In genomic region chr11:82988936-82989627, GRCh38 we compare ENCODE assay signal across 15 cellular contexts.
DNase-seq lines count a peak whose midpoint lies in the region; ATAC-seq and TF ChIP-seq lines count a peak whose summit lies in the region.
"Had no signal": no experiment of that assay in that cellular context is flagged by ENCODE, and none has a peak within 500 bp of the region (broad histone marks: within the 10 kb centered on the region; RNA-seq: fewer than 3 reads in every experiment).

No MANE protein-coding gene starts in this region.

- CTCF ChIA-PET in Caco-2 (lab: Charles Lee), result interaction anchor here (0.6 kb wide), 1 partner anchor 94 kb away, joined by 6 read pairs; no protein-coding TSS in a partner anchor
- CTCF ChIA-PET in activated naive CD4-positive, alpha-beta T cell treated with anti-CD3 and anti-CD28 coated beads, Interleukin-2, amount 10 ng/mL, durations not matched to agents 7 days and 5 days (lab: Charles Lee), result interaction anchor here (0.7 to 1.0 kb wide), 3 partner anchors 54 to 319 kb away, joined by 3 to 5 read pairs (median 3); no protein-coding TSS in a partner anchor

- H3K27ac ChIP-seq in ectodermal cell (ENCODE audit: insufficient read depth, low read depth, low read length, poor library complexity, severe bottlenecking), result peak overlapping the region; percentile 76

- H3K36me3 ChIP-seq in Caco-2 (ENCODE audit: control insufficient read depth, insufficient read depth, low read length) (no peaks in the 10 kb centered on the region), ectodermal cell (ENCODE audit: control insufficient read depth, insufficient read depth, low read length) (no peaks in the 10 kb centered on the region)

- H3K36me3 Mint-ChIP-seq in Caco-2 (ENCODE audit: insufficient read depth, unreplicated experiment) (no peaks in the 10 kb centered on the region), neural crest cell (ENCODE audit: low read depth) (peaks cover 8% of the 10 kb centered on the region)
- H3K36me3 Mint-ChIP-seq in activated naive CD4-positive, alpha-beta T cell treated with anti-CD3 and anti-CD28 coated beads, Interleukin-2, amount 10 ng/mL, durations not matched to agents 7 days and 5 days, result peaks cover 23% of the 10 kb centered on the region

- peaks cover 10% of the 10 kb centered on the region for H3K4me1 Mint-ChIP-seq in Caco-2 (ENCODE audit: low read depth, unreplicated experiment)
- H3K4me1 Mint-ChIP-seq in neural crest cell, result peaks cover 60% of the 10 kb centered on the region
- H3K4me1 Mint-ChIP-seq in activated naive CD4-positive, alpha-beta T cell treated with anti-CD3 and anti-CD28 coated beads, Interleukin-2, amount 10 ng/mL, durations not matched to agents 7 days and 5 days, result no peaks in the 10 kb centered on the region
- H3K4me1 Mint-ChIP-seq in stimulated activated naive CD8-positive, alpha-beta T cell treated with anti-CD3 and anti-CD28 coated beads, Interleukin-15, amount 100 ng/mL, for 72 hours, result peaks cover 57% of the 10 kb centered on the region

- no peak for TF ChIP-seq CTCF in Caco-2 (IDR thresholded peaks at IDR 0.05; ENCODE audit: insufficient read depth in 1 of 2, low read depth in 1 of 2, low read length in 1 of 2, severe bottlenecking in 1 of 2, unreplicated experiment in 1 of 2)
- no peak for TF ChIP-seq CTCF in neural crest cell (conservative IDR thresholded peaks at IDR 0.05)

- intact Hi-C loops in Caco-2 (cut with micrococcal nuclease; ENCODE audit: unreplicated experiment), result no loop called here

- no peaks in the 10 kb centered on the region for H3K9me3 Mint-ChIP-seq in Caco-2 (ENCODE audit: unreplicated experiment)
- H3K9me3 Mint-ChIP-seq in neural crest cell, result peaks cover 2% of the 10 kb centered on the region
- H3K9me3 Mint-ChIP-seq in activated naive CD4-positive, alpha-beta T cell treated with anti-CD3 and anti-CD28 coated beads, Interleukin-2, amount 10 ng/mL, durations not matched to agents 7 days and 5 days, result no peaks in the 10 kb centered on the region
- no peaks in the 10 kb centered on the region for H3K9me3 Mint-ChIP-seq in stimulated activated naive CD8-positive, alpha-beta T cell treated with anti-CD3 and anti-CD28 coated beads, Interleukin-15, amount 100 ng/mL, for 72 hours
- H3K9me3 Mint-ChIP-seq: T-cell had no signal

- H3K4me3 Mint-ChIP-seq in Caco-2 (ENCODE audit: unreplicated experiment), result no peak overlapping the region
- H3K4me3 Mint-ChIP-seq in neural crest cell, result peak overlapping the region; percentile 3
- H3K4me3 Mint-ChIP-seq in activated naive CD4-positive, alpha-beta T cell treated with anti-CD3 and anti-CD28 coated beads, Interleukin-2, amount 10 ng/mL, durations not matched to agents 7 days and 5 days, result no peak overlapping the region
- H3K4me3 Mint-ChIP-seq in stimulated activated naive CD8-positive, alpha-beta T cell treated with anti-CD3 and anti-CD28 coated beads, Interleukin-15, amount 100 ng/mL, for 72 hours, result no peak overlapping the region
- H3K4me3 Mint-ChIP-seq: activated CD4-positive, alpha-beta T cell treated with anti-CD3 and anti-CD28 coated beads, Interleukin-2, amount 10 ng/mL, durations not matched to agents 24 days and 14 days; T-cell had no signal

- BruUV-seq in Caco-2 (replicated peaks; lab: Mats Ljungman, UMichigan), result no TSS peak

- H3K27ac Mint-ChIP-seq in Caco-2 (ENCODE audit: unreplicated experiment) (no peak overlapping the region), neural crest cell (ENCODE audit: unreplicated experiment) (peak overlapping the region; percentile 86)
- no peak overlapping the region for H3K27ac Mint-ChIP-seq in activated naive CD4-positive, alpha-beta T cell treated with anti-CD3 and anti-CD28 coated beads, Interleukin-2, amount 10 ng/mL, durations not matched to agents 7 days and 5 days
- H3K27ac Mint-ChIP-seq in stimulated activated naive CD8-positive, alpha-beta T cell treated with anti-CD3 and anti-CD28 coated beads, Interleukin-15, amount 100 ng/mL, for 72 hours, result no peak overlapping the region
- H3K27ac Mint-ChIP-seq: activated CD4-positive, alpha-beta T cell treated with anti-CD3 and anti-CD28 coated beads, Interleukin-2, amount 10 ng/mL, durations not matched to agents 24 days and 14 days had no signal

- H3K4me3 ChIP-seq in Caco-2 (ENCODE audit: low read depth, low read length) (no peak overlapping the region), ectodermal cell (ENCODE audit: insufficient read depth, low read depth, low read length) (no peak overlapping the region)

- peak; percentile 25 to 58 for DNase-seq in Caco-2
- peak; percentile 28 for DNase-seq in NCI-H748 treated with DMSO at 0.1 percent for 48 hours (lab: John Stamatoyannopoulos, UW)
- peak; percentile 28 for DNase-seq in neural crest cell (ENCODE audit: low read depth, low spot score)
- no peak for DNase-seq in activated naive CD4-positive, alpha-beta T cell treated with anti-CD3 and anti-CD28 coated beads, Interleukin-2, amount 10 ng/mL, durations not matched to agents 7 days and 5 days
- no peak for DNase-seq in stimulated activated naive CD8-positive, alpha-beta T cell treated with anti-CD3 and anti-CD28 coated beads, Interleukin-15, amount 100 ng/mL, for 72 hours
- DNase-seq: activated CD4-positive, alpha-beta T cell treated with anti-CD3 and anti-CD28 coated beads, Interleukin-2, amount 10 ng/mL, durations not matched to agents 24 days and 14 days; mammary epithelial cell; NCI-H1105 treated with DMSO at 0.1 percent for 48 hours; stimulated activated CD4-positive, alpha-beta T cell treated with anti-CD3 and anti-CD28 coated beads, Interleukin-4, amount 100 ng/mL, for 4 hours; stimulated activated naive CD8-positive, alpha-beta T cell treated with anti-CD3 and anti-CD28 coated beads, Interleukin-15, Interleukin-2, amounts not matched to agents 100 U/mL and 50 U/mL, for 24 hours; T-cell had no signal

- H3K27me3 Mint-ChIP-seq in Caco-2 (ENCODE audit: insufficient read depth, unreplicated experiment) (no peaks in the 10 kb centered on the region), neural crest cell (ENCODE audit: low read depth) (no peaks in the 10 kb centered on the region)
- no peaks in the 10 kb centered on the region for H3K27me3 Mint-ChIP-seq in activated naive CD4-positive, alpha-beta T cell treated with anti-CD3 and anti-CD28 coated beads, Interleukin-2, amount 10 ng/mL, durations not matched to agents 7 days and 5 days
- no peaks in the 10 kb centered on the region for H3K27me3 Mint-ChIP-seq in stimulated activated naive CD8-positive, alpha-beta T cell treated with anti-CD3 and anti-CD28 coated beads, Interleukin-15, amount 100 ng/mL, for 72 hours
- H3K27me3 Mint-ChIP-seq: activated CD4-positive, alpha-beta T cell treated with anti-CD3 and anti-CD28 coated beads, Interleukin-2, amount 10 ng/mL, durations not matched to agents 24 days and 14 days; T-cell had no signal

- H3K27me3 ChIP-seq in Caco-2 (replicated peaks; ENCODE audit: control insufficient read depth, insufficient read depth, low read length) (no peaks in the 10 kb centered on the region), ectodermal cell (ENCODE audit: control insufficient read depth, insufficient read depth, low read length, poor library complexity, severe bottlenecking) (no peaks in the 10 kb centered on the region)

- 87% methylated on average over 7 of the region's 7 CpGs for WGBS in ectodermal cell, 2 experiments

- POLR2A ChIA-PET in Caco-2 (lab: Charles Lee), result no interaction called here

- H3K9me3 ChIP-seq in Caco-2 (no peaks in the 10 kb centered on the region), ectodermal cell (ENCODE audit: control insufficient read depth, low read length) (no peaks in the 10 kb centered on the region)

- ATAC-seq in HG03457 (IDR thresholded peaks at IDR 0.05; ENCODE audit: unreplicated experiment) (no peak), GM21526 (IDR thresholded peaks at IDR 0.05; ENCODE audit: low FRiP score, unreplicated experiment) (no peak)
- no peak for ATAC-seq in stimulated activated naive CD8-positive, alpha-beta T cell treated with anti-CD3 and anti-CD28 coated beads, Interleukin-15, amount 100 ng/mL, for 72 hours
- ATAC-seq: HCT116 had no signal

- H3K4me1 ChIP-seq in Caco-2 (peaks cover 9% of the 10 kb centered on the region), ectodermal cell (ENCODE audit: control insufficient read depth, insufficient read depth, low read length) (peaks cover 15% of the 10 kb centered on the region)

Comparison
In these comparisons a context has a peak if more than half of its experiments do, and no peak if none do; other contexts are left out.
1. DNase-seq: peak in Caco-2 (2 of 2), NCI-H748 treated with DMSO at 0.1 percent for 48 hours (single experiment) and neural crest cell (single experiment); none in activated naive CD4-positive, alpha-beta T cell treated with anti-CD3 and anti-CD28 coated beads, Interleukin-2, amount 10 ng/mL, durations not matched to agents 7 days and 5 days (single experiment) and stimulated activated naive CD8-positive, alpha-beta T cell treated with anti-CD3 and anti-CD28 coated beads, Interleukin-15, amount 100 ng/mL, for 72 hours (0 of 2).